29 cellular contexts compared by ENCODE assay signal in the genomic region with DNA sequence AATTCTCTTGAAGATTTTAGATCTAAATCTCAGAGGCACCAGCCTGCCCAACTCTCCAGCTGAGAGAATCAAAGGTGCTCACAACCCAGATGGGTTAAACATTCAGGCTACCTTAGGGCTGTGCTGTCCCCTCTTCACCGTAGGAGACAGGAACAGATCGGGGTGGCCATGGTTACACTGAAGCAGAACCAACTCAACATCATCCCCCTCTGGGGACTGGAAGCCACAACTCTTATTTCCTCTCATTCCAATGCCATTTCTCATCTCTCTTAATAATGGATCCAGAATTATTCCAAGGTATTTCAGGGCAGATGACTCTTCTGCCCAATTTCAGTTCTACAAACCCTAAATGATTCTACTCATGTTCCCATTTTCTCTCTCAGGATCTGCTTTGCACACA.
DNase-seq lines count a peak whose midpoint lies in the region; ATAC-seq and TF ChIP-seq lines count a peak whose summit lies in the region.
"Had no signal": no experiment of that assay in that cellular context is flagged by ENCODE, and none has a peak within 500 bp of the region (broad histone marks: within the 10 kb centered on the region; RNA-seq: fewer than 3 reads in every experiment).

No MANE protein-coding gene starts in this region.

- H3K4me2 ChIP-seq in mesendoderm (ENCODE audit: low read length) = no peak overlapping the region
- H3K4me2 ChIP-seq: BLaER1, neural progenitor cell, PC-9, smooth muscle cell had no signal

- H4K8ac ChIP-seq in mesendoderm (ENCODE audit: low read depth, low read length) = no peak overlapping the region

- no peak overlapping the region for H3K4ac ChIP-seq in mesendoderm (ENCODE audit: low read depth, low read length)

- no peak overlapping the region for H2AK5ac ChIP-seq in mesendoderm (ENCODE audit: low read length)

- intact Hi-C loops in heart right ventricle (cut with DNase I) = no loop called here

- no peak for ATAC-seq in heart right ventricle
- no peak for ATAC-seq in GM19324 (IDR thresholded peaks at IDR 0.05; ENCODE audit: low FRiP score, unreplicated experiment)
- no peak for ATAC-seq in gastroesophageal sphincter
- ATAC-seq: activated CD8-positive, alpha-beta T cell treated with anti-CD3 and anti-CD28 coated beads, Interleukin-2, amount 10 ng/mL, durations not matched to agents 7 days and 5 days; left lung had no signal

- no peak overlapping the region for H3K56ac ChIP-seq in mesendoderm (ENCODE audit: low read length)

- TF ChIP-seq CTCF in AG10803 (conservative IDR thresholded peaks at IDR 0.05; ENCODE audit: low read length) (no peak), heart right ventricle (IDR thresholded peaks at IDR 0.05) (no peak), gastroesophageal sphincter (IDR thresholded peaks at IDR 0.05) (no peak)

- no peak overlapping the region for H3K9ac ChIP-seq in mesendoderm (ENCODE audit: low read length)
- H3K9ac ChIP-seq: BLaER1, neural progenitor cell, parathyroid adenoma had no signal

- H2BK5ac ChIP-seq in mesendoderm (ENCODE audit: low read length) = no peak overlapping the region

- no peaks in the 10 kb centered on the region for H3K79me1 ChIP-seq in mesendoderm (ENCODE audit: low read length)

- no peak overlapping the region for H2BK120ac ChIP-seq in mesendoderm (ENCODE audit: low read depth, low read length)

- no peak for TF ChIP-seq EP300 in gastroesophageal sphincter (IDR thresholded peaks at IDR 0.05)

- H3K23ac ChIP-seq in mesendoderm (ENCODE audit: low read length) = no peak overlapping the region

- no peak overlapping the region for H4K5ac ChIP-seq in mesendoderm (ENCODE audit: low read length)

- no CpG with 5 or more reads among the region's 2 CpGs for WGBS in mesendoderm (ENCODE audit: extremely low coverage, insufficient coverage, low lambda C conversion rate)
- WGBS in heart right ventricle, 2 donors = 67 to 79% methylated on average over 2 of the region's 2 CpGs
- WGBS in gastroesophageal sphincter (ENCODE audit: low coverage in 1 of 2), 2 donors = 83 to 90% methylated on average over 2 of the region's 2 CpGs

- H3K4me1 ChIP-seq in mesendoderm (ENCODE audit: control insufficient read depth, low read depth, low read length) = no peaks in the 10 kb centered on the region
- no peaks in the 10 kb centered on the region for H3K4me1 ChIP-seq in heart right ventricle
- peaks cover 0 to 9% (median 0%) of the 10 kb centered on the region in 3 donors for H3K4me1 ChIP-seq in gastroesophageal sphincter
- H3K4me1 ChIP-seq: BLaER1, breast epithelium, left lung, parathyroid adenoma, right atrium auricular region had no signal

- TF ChIP-seq POLR2A in gastroesophageal sphincter (IDR thresholded peaks at IDR 0.05) = no peak

- DNase-seq in AG10803 (ENCODE audit: low read depth) (peak; percentile 50), HK-2 (ENCODE audit: unreplicated experiment) (peak; percentile 12), T1000 (lab: John Stamatoyannopoulos, UW) (peak; percentile 53), mesendoderm (peak; percentile 25), hepatic stellate cell (ENCODE audit: low spot score) (no peak), heart right ventricle (no peak)
- DNase-seq: activated CD8-positive, alpha-beta T cell treated with anti-CD3 and anti-CD28 coated beads, Interleukin-2, amount 10 ng/mL, durations not matched to agents 7 days and 5 days; activated naive CD4-positive, alpha-beta T cell treated with anti-CD3 and anti-CD28 coated beads, Interleukin-2, amount 10 ng/mL, durations not matched to agents 7 days and 5 days; DMS 273 treated with DMSO at 0.1 percent for 48 hours; KBM-7; left lung; mesenchymal stem cell; MG63; NCI-H1105 treated with DMSO at 0.1 percent for 48 hours; NCI-H2029 treated with DMSO at 0.1 percent for 48 hours; NCI-H226; NCI-H69; PC-9; SHP77; stimulated activated naive CD4-positive, alpha-beta T cell; T-helper 2 cell had no signal

- H3K4me3 ChIP-seq in AG10803 (ENCODE audit: low read length) (no peak overlapping the region), mesendoderm (ENCODE audit: low read length) (no peak overlapping the region), heart right ventricle (no peak overlapping the region), gastroesophageal sphincter (no peak overlapping the region)
- H3K4me3 ChIP-seq: BLaER1, breast epithelium, left lung, MG63, neural progenitor cell, PC-9, right atrium auricular region, smooth muscle cell had no signal

- H3K36me3 ChIP-seq in mesendoderm (ENCODE audit: control insufficient read depth, insufficient read depth, low read length) = no peaks in the 10 kb centered on the region
- H3K36me3 ChIP-seq in heart right ventricle = no peaks in the 10 kb centered on the region
- no peaks in the 10 kb centered on the region for H3K36me3 ChIP-seq in gastroesophageal sphincter
- H3K36me3 ChIP-seq: BLaER1, breast epithelium, left lung, MG63, neural progenitor cell, right atrium auricular region had no signal

- H2BK15ac ChIP-seq in mesendoderm (replicated peaks; ENCODE audit: low read depth) = no peak overlapping the region

- no peak overlapping the region for H3K27ac ChIP-seq in mesendoderm (ENCODE audit: low read depth, low read length)
- no peak overlapping the region for H3K27ac ChIP-seq in heart right ventricle
- no peak overlapping the region for H3K27ac ChIP-seq in gastroesophageal sphincter
- H3K27ac ChIP-seq: BLaER1, breast epithelium, left lung, neural progenitor cell, parathyroid adenoma, PC-9, right atrium auricular region had no signal

- H3K27me3 ChIP-seq in mesendoderm (ENCODE audit: insufficient read depth, low read length, poor library complexity) (no peaks in the 10 kb centered on the region), heart right ventricle (peaks cover 0 to 6% (median 0%) of the 10 kb centered on the region in 7 donors), gastroesophageal sphincter (no peaks in the 10 kb centered on the region)
- H3K27me3 ChIP-seq: BLaER1, breast epithelium, left lung, MG63, right atrium auricular region had no signal

- no peaks in the 10 kb centered on the region for H3K79me2 ChIP-seq in mesendoderm (ENCODE audit: control insufficient read depth, insufficient read depth, low read length)
- H3K79me2 ChIP-seq: parathyroid adenoma had no signal

- H3K9me3 ChIP-seq in heart right ventricle (no peaks in the 10 kb centered on the region), gastroesophageal sphincter (no peaks in the 10 kb centered on the region)
- H3K9me3 ChIP-seq: BLaER1, breast epithelium, left lung, MG63, right atrium auricular region had no signal

- no peak overlapping the region for H3K18ac ChIP-seq in mesendoderm (ENCODE audit: low read length)

Comparison
In these comparisons a context has a peak if more than half of its experiments do, and no peak if none do; other contexts are left out.
1. DNase-seq: peak in AG10803 (single experiment), HK-2 (single experiment), T1000 (single experiment) and mesendoderm (single experiment); none in hepatic stellate cell (single experiment) and heart right ventricle (0 of 2).